Comparison of ENCODE assay signal across 24 cellular contexts in the genomic region with DNA sequence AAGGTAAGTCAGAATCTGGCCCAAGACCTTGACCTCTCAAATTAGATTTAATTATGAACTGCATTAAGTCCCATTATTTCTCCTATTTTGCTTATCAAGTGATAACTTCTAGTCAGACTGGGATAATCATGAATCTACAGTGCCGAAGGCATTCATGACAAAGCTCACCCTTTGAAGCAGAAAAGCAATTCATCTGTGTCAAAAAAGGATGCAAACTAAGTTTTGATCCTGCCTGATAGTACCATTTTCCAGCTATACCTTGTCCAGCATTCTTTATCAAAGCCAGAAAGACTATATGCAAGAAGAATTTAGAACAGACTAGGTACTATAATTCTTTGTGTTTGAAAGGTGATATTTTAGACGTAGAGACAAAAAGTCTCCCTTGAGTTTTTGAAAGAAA.
"Had no signal": no experiment of that assay in that cellular context is flagged by ENCODE, and none has a peak within 500 bp of the region (broad histone marks: within the 10 kb centered on the region; RNA-seq: fewer than 3 reads in every experiment).

No MANE protein-coding gene starts in this region.

- ATAC-seq: naive thymus-derived CD4-positive, alpha-beta T cell; psoas muscle; right cardiac atrium had no signal

- H3K36me3 Mint-ChIP-seq: immature natural killer cell; stimulated activated effector memory CD8-positive, alpha-beta T cell treated with anti-CD3 and anti-CD28 coated beads, Interleukin-12 subunit alpha, Interleukin-12 subunit beta, amount 100 ng/mL, for 72 hours had no signal

- H3K9me3 Mint-ChIP-seq: immature natural killer cell; memory B cell; naive thymus-derived CD4-positive, alpha-beta T cell; stimulated activated effector memory CD8-positive, alpha-beta T cell treated with anti-CD3 and anti-CD28 coated beads, Interleukin-12 subunit alpha, Interleukin-12 subunit beta, amount 100 ng/mL, for 72 hours had no signal

- H3K36me3 ChIP-seq: ovary, sigmoid colon, tibial artery, upper lobe of left lung had no signal

- H3K4me3 Mint-ChIP-seq: immature natural killer cell; memory B cell; naive thymus-derived CD4-positive, alpha-beta T cell; stimulated activated effector memory CD8-positive, alpha-beta T cell treated with anti-CD3 and anti-CD28 coated beads, Interleukin-12 subunit alpha, Interleukin-12 subunit beta, amount 100 ng/mL, for 72 hours had no signal

- H3K27ac Mint-ChIP-seq: immature natural killer cell; memory B cell; naive thymus-derived CD4-positive, alpha-beta T cell; stimulated activated effector memory CD8-positive, alpha-beta T cell treated with anti-CD3 and anti-CD28 coated beads, Interleukin-12 subunit alpha, Interleukin-12 subunit beta, amount 100 ng/mL, for 72 hours had no signal

- H3K9me3 ChIP-seq: ovary, psoas muscle, sigmoid colon, testis, tibial artery, upper lobe of left lung had no signal

- H3K27me3 Mint-ChIP-seq: memory B cell; naive thymus-derived CD4-positive, alpha-beta T cell had no signal

- H3K4me1 Mint-ChIP-seq: immature natural killer cell; stimulated activated effector memory CD8-positive, alpha-beta T cell treated with anti-CD3 and anti-CD28 coated beads, Interleukin-12 subunit alpha, Interleukin-12 subunit beta, amount 100 ng/mL, for 72 hours had no signal

- H3K4me3 ChIP-seq: dorsolateral prefrontal cortex, lung, ovary, psoas muscle, sigmoid colon, testis, tibial artery, upper lobe of left lung had no signal

- H3K27ac ChIP-seq: dorsolateral prefrontal cortex, ovary, psoas muscle, sigmoid colon, testis, tibial artery, upper lobe of left lung had no signal

- DNase-seq: cortex of kidney; dorsolateral prefrontal cortex; effector CD4-positive, alpha-beta T cell; hypothalamus; immature natural killer cell; islet precursor cell; midbrain; naive thymus-derived CD4-positive, alpha-beta T cell; occipital lobe; ovary; posterior cingulate gyrus; psoas muscle; right cardiac atrium; sigmoid colon; stimulated activated CD4-positive, alpha-beta T cell treated with anti-CD3 and anti-CD28 coated beads, Interleukin-2, amount 100 ng/mL, for 24 hours; stimulated activated CD4-positive, alpha-beta T cell treated with anti-CD3 and anti-CD28 coated beads, Interleukin-4, amount 100 ng/mL, for 24 hours; stimulated activated naive CD8-positive, alpha-beta T cell treated with anti-CD3 and anti-CD28 coated beads, Interleukin-15, Interleukin-2, amounts not matched to agents 100 U/mL and 50 U/mL, for 24 hours; substantia nigra; testis; tibial artery; upper lobe of left lung had no signal

- H3K27me3 ChIP-seq: dorsolateral prefrontal cortex, ovary, sigmoid colon, testis, tibial artery, upper lobe of left lung had no signal

- H3K4me1 ChIP-seq: psoas muscle, sigmoid colon, testis, tibial artery had no signal
